ENCODE assay signal across 14 cellular contexts in genomic region chr18:51727780-51728179, GRCh38.
DNase-seq lines count a peak whose midpoint lies in the region; ATAC-seq and TF ChIP-seq lines count a peak whose summit lies in the region.
"Had no signal": no experiment of that assay in that cellular context is flagged by ENCODE, and none has a peak within 500 bp of the region (broad histone marks: within the 10 kb centered on the region; RNA-seq: fewer than 3 reads in every experiment).

No MANE protein-coding gene starts in this region.

- no peaks in the 10 kb centered on the region for H3K27me3 ChIP-seq in MM.1S (replicated peaks; ENCODE audit: insufficient read depth, low read length)
- H3K27me3 ChIP-seq: SJCRH30 had no signal

- peak overlapping the region; percentile 12; the same call in 1 of the 2 replicates for H3K9ac ChIP-seq in MM.1S (ENCODE audit: low read length)

- TF ChIP-seq POLR2A in GM18505 (IDR thresholded peaks at IDR 0.05; ENCODE audit: borderline replicate concordance, extremely low read depth, insufficient read depth, insufficient read length): no peak

- no peaks in the 10 kb centered on the region for H3K36me3 ChIP-seq in MM.1S (replicated peaks; ENCODE audit: insufficient read depth, low read length)
- H3K36me3 ChIP-seq: left ventricle myocardium inferior, SJCRH30 had no signal

- H3K4me2 ChIP-seq in MM.1S (ENCODE audit: low read depth, low read length): peak overlapping the region; percentile 38

- H4K20me1 ChIP-seq in MM.1S (ENCODE audit: insufficient read depth, low read length): no peaks in the 10 kb centered on the region

- H3K79me2 ChIP-seq in MM.1S (ENCODE audit: low read length): no peaks in the 10 kb centered on the region

- peak overlapping the region; percentile 38 for H2AFZ ChIP-seq in MM.1S (ENCODE audit: low read length)

- H3K9me3 ChIP-seq in MM.1S (replicated peaks; ENCODE audit: insufficient read depth, low read length): no peaks in the 10 kb centered on the region
- H3K9me3 ChIP-seq: SJCRH30 had no signal

- peaks cover 22% of the 10 kb centered on the region for H3K4me1 ChIP-seq in MM.1S (ENCODE audit: low read length)
- H3K4me1 ChIP-seq: left ventricle myocardium inferior, SJCRH30 had no signal

- H3K27ac ChIP-seq in MM.1S (ENCODE audit: low read length): peak overlapping the region; percentile 52; the same call in 1 of the 2 replicates
- H3K27ac ChIP-seq: left ventricle myocardium inferior, SJCRH30, skin epidermis had no signal

- no peak overlapping the region for H3K4me3 ChIP-seq in MM.1S (ENCODE audit: low read length)
- H3K4me3 ChIP-seq: left ventricle myocardium inferior, SJCRH30, skin epidermis had no signal

- TF ChIP-seq CTCF in MM.1S (IDR thresholded peaks at IDR 0.05; ENCODE audit: low read length): no peak

- DNase-seq in MM.1S (peak; percentile 38), NCI-H1092 treated with DMSO at 0.1 percent for 48 hours (lab: John Stamatoyannopoulos, UW) (no peak), dermis blood vessel endothelial cell (no peak), COLO668 (lab: John Stamatoyannopoulos, UW; ENCODE audit: unreplicated experiment) (no peak), NCI-H146 treated with DMSO at 0.1 percent for 48 hours (lab: John Stamatoyannopoulos, UW; ENCODE audit: unreplicated experiment) (no peak)
- DNase-seq: activated CD4-positive, CD25-positive, alpha-beta regulatory T cell; activated T-cell treated with anti-CD3 and anti-CD28 coated beads, Interleukin-2, amount 50 U/mL, for 4 hours; left ventricle myocardium inferior; NCI-H510A treated with DMSO at 0.1 percent for 48 hours had no signal

- peaks cover 8% of the 10 kb centered on the region for H3F3A ChIP-seq in MM.1S (ENCODE audit: insufficient read depth, low read length)

- no peaks in the 10 kb centered on the region for H3K9me2 ChIP-seq in MM.1S (replicated peaks; ENCODE audit: insufficient read depth, low read length)

- ATAC-seq in GM18505 (IDR thresholded peaks at IDR 0.05; ENCODE audit: unreplicated experiment) (peak; percentile 81), GM21360 (IDR thresholded peaks at IDR 0.05; ENCODE audit: unreplicated experiment) (peak; percentile 61), HG02943 (IDR thresholded peaks at IDR 0.05; ENCODE audit: low read depth, unreplicated experiment) (peak; percentile 60)
- ATAC-seq: activated T-cell treated with anti-CD3 and anti-CD28 coated beads, Interleukin-2, amount 50 U/mL, for 4 hours had no signal
